Comparison of ENCODE assay signal across 15 cellular contexts in genomic region chr2:45992746-45993475, GRCh38.
A peak's percentile ranks its signal among the peaks of the same experiment; 100 is the strongest.
DNase-seq lines count a peak whose midpoint lies in the region; ATAC-seq, FAIRE-seq and TF ChIP-seq lines count a peak whose summit lies in the region.
"Had no signal": no experiment of that assay in that cellular context is flagged by ENCODE, and none has a peak within 500 bp of the region (broad histone marks: within the 10 kb centered on the region; RNA-seq: fewer than 3 reads in every experiment).

No MANE protein-coding gene starts in this region.

- H3K4me1 ChIP-seq in GM23248 (ENCODE audit: insufficient read depth) (peaks cover 23% of the 10 kb centered on the region), K562 (replicated peaks in 1 of 2; ENCODE audit: control insufficient read depth in 2 of 2, insufficient read depth in 2 of 2, low read length in 2 of 2) (no peaks in the 10 kb centered on the region), skeletal muscle satellite cell (ENCODE audit: control insufficient read depth, insufficient read depth, low read length) (peaks cover 19% of the 10 kb centered on the region)

- CTCF ChIA-PET in K562 (lab: Yijun Ruan, JAX; ENCODE audit: low intra/inter-chr PET ratio): interaction anchor here (0.7 to 2.9 kb wide), 4 partner anchors 372 to 553 kb away, joined by 3 to 36 read pairs (median 9); no protein-coding TSS in a partner anchor

- H3K27me3 ChIP-seq in GM23248 (replicated peaks; ENCODE audit: insufficient read depth) (no peaks in the 10 kb centered on the region), K562 (ENCODE audit: control insufficient read depth in 2 of 2, insufficient read depth in 2 of 2, low read length in 2 of 2) (peaks cover 0 to 26% of the 10 kb centered on the region in 2 experiments; a peak in 2 of 5 replicates), skeletal muscle satellite cell (ENCODE audit: control insufficient read depth, insufficient read depth, low read length) (no peaks in the 10 kb centered on the region)
- H3K27me3 ChIP-seq: adrenal gland, heart right ventricle, MG63, SJSA1 had no signal

- peak overlapping the region; percentile 93 for H3K27ac ChIP-seq in GM23248
- no peak overlapping the region for H3K27ac ChIP-seq in K562 (ENCODE audit: extremely low read depth, low read depth, low read length)
- H3K27ac ChIP-seq: SJSA1 had no signal

- no peak for TF ChIP-seq CTCF in K562 (IDR thresholded peaks at IDR 0.05 in 2 of 3, conservative IDR thresholded peaks at IDR 0.05 in 1 of 3; ENCODE audit: insufficient read depth in 2 of 3, low read depth in 1 of 3, low read length in 3 of 3)

- H3K79me2 ChIP-seq in GM23248 (ENCODE audit: insufficient read depth) (no peaks in the 10 kb centered on the region), K562 (ENCODE audit: control insufficient read depth, insufficient read depth, low read length) (no peaks in the 10 kb centered on the region)

- in situ Hi-C loops in GM23248 (cut with MboI) (no loop called here), K562 (cut with MboI) (loop anchor here (10.0 to 25.0 kb wide), 2 partner anchors 902 to 1319 kb away; no protein-coding TSS in a partner anchor)

- H3K4me3 ChIP-seq in GM23248: peak overlapping the region; percentile 21
- H3K4me3 ChIP-seq in K562: no peak overlapping the region
- no peak overlapping the region for H3K4me3 ChIP-seq in skeletal muscle satellite cell (ENCODE audit: low read length)
- H3K4me3 ChIP-seq: adrenal gland, heart right ventricle, MG63, SJSA1 had no signal

- no peak for ATAC-seq in K562
- peak; percentile 8 for ATAC-seq in left lobe of liver
- ATAC-seq in HG03520 (IDR thresholded peaks at IDR 0.05; ENCODE audit: unreplicated experiment): no peak
- ATAC-seq in GM18520 (IDR thresholded peaks at IDR 0.05; ENCODE audit: unreplicated experiment): no peak

- H4K20me1 ChIP-seq in GM23248 (ENCODE audit: insufficient read depth): no peaks in the 10 kb centered on the region
- no peaks in the 10 kb centered on the region for H4K20me1 ChIP-seq in K562 (replicated peaks; ENCODE audit: control insufficient read depth, insufficient read depth, low read length)

- DNase-seq in GM23248 (no peak), K562 (ENCODE audit: extremely low read depth in 1 of 4, low spot score in 3 of 4) (no peak), left lobe of liver (ENCODE audit: low spot score) (no peak), NCI-H2029 treated with DMSO at 0.1 percent for 48 hours (lab: John Stamatoyannopoulos, UW) (no peak), NCI-H2227 treated with DMSO at 0.1 percent for 48 hours (lab: John Stamatoyannopoulos, UW) (no peak)
- DNase-seq: activated B cell treated with CpG ODN at 0.5 μM for 24 hours, NCI-H524 treated with DMSO at 0.1 percent for 48 hours had no signal

- 44 to 46% methylated on average over 7 of the region's 7 CpGs for WGBS in GM23248 (ENCODE audit: low coverage in 1 of 2, low lambda C conversion rate in 2 of 2, missing lambda C conversion rate in 2 of 2), 2 experiments
- 8% methylated on average over 6 of the region's 7 CpGs for WGBS in K562 (ENCODE audit: insufficient coverage, low coverage, missing lambda C conversion rate)

- H3K9me3 ChIP-seq in GM23248 (ENCODE audit: low read depth) (no peaks in the 10 kb centered on the region), K562 (replicated peaks; ENCODE audit: control insufficient read depth, insufficient read depth, low read depth, low read length) (no peaks in the 10 kb centered on the region), skeletal muscle satellite cell (replicated peaks; ENCODE audit: low read length) (no peaks in the 10 kb centered on the region)
- H3K9me3 ChIP-seq: adrenal gland, SJSA1 had no signal

- no peak for FAIRE-seq in K562 (lab: Jason Lieb, UNC)
- FAIRE-seq: small intestine had no signal

- H3K9me2 ChIP-seq in GM23248 (ENCODE audit: insufficient read depth): no peaks in the 10 kb centered on the region

- TF ChIP-seq RAD21 in K562 (CRISPR knock-in tag; conservative IDR thresholded peaks at IDR 0.05 in 1 of 2, IDR thresholded peaks at IDR 0.05 in 1 of 2): no peak

- peaks cover 24% of the 10 kb centered on the region for H3F3A ChIP-seq in GM23248 (ENCODE audit: insufficient read depth)

- H2AFZ ChIP-seq in GM23248: no peak overlapping the region
- no peak overlapping the region for H2AFZ ChIP-seq in K562 (ENCODE audit: low read depth, low read length)

- peak overlapping the region; percentile 58 for H3K4me2 ChIP-seq in GM23248 (ENCODE audit: unreplicated experiment)
- no peak overlapping the region for H3K4me2 ChIP-seq in K562 (ENCODE audit: insufficient read depth, low read length)
- peak overlapping the region; percentile 14 for H3K4me2 ChIP-seq in skeletal muscle satellite cell (ENCODE audit: low read length)

- BruUV-seq in K562 (replicated peaks; lab: Mats Ljungman, UMichigan): no TSS peak

- peak overlapping the region; percentile 68 for H3K9ac ChIP-seq in GM23248
- H3K9ac ChIP-seq in K562 (ENCODE audit: insufficient read depth in 1 of 2, low read depth in 2 of 2, low read length in 2 of 2): no peak overlapping the region
- H3K9ac ChIP-seq in skeletal muscle satellite cell (ENCODE audit: low read depth, low read length): peak overlapping the region; percentile 60

- no peak for TF ChIP-seq EP300 in K562 (IDR thresholded peaks at IDR 0.05; ENCODE audit: low read length)

- no peaks in the 10 kb centered on the region for H3K36me3 ChIP-seq in GM23248 (ENCODE audit: low read depth)
- no peaks in the 10 kb centered on the region for H3K36me3 ChIP-seq in K562 (ENCODE audit: control insufficient read depth, insufficient read depth, low read length)
- no peaks in the 10 kb centered on the region for H3K36me3 ChIP-seq in skeletal muscle satellite cell (ENCODE audit: insufficient read depth, low read length)
- H3K36me3 ChIP-seq: adrenal gland, SJSA1 had no signal

- POLR2A ChIA-PET in K562 (lab: Yijun Ruan, JAX): interaction anchor here (0.6 kb wide), 2 partner anchors 15 to 56 kb away, joined by 3 read pairs; no protein-coding TSS in a partner anchor

- intact Hi-C loops in K562 (cut with micrococcal nuclease): loop anchor here (1.0 to 10.0 kb wide), 5 partner anchors 468 to 1332 kb away; no protein-coding TSS in a partner anchor

- H3K9me1 ChIP-seq in K562 (ENCODE audit: control insufficient read depth, insufficient read depth, low read length): no peaks in the 10 kb centered on the region

- no peak for TF ChIP-seq POLR2A in K562 (conservative IDR thresholded peaks at IDR 0.05)

TF ChIP-seq in K562, 482 proteins besides CTCF, POLR2A, EP300 and RAD21:
- TF ChIP-seq, protein P1, sequence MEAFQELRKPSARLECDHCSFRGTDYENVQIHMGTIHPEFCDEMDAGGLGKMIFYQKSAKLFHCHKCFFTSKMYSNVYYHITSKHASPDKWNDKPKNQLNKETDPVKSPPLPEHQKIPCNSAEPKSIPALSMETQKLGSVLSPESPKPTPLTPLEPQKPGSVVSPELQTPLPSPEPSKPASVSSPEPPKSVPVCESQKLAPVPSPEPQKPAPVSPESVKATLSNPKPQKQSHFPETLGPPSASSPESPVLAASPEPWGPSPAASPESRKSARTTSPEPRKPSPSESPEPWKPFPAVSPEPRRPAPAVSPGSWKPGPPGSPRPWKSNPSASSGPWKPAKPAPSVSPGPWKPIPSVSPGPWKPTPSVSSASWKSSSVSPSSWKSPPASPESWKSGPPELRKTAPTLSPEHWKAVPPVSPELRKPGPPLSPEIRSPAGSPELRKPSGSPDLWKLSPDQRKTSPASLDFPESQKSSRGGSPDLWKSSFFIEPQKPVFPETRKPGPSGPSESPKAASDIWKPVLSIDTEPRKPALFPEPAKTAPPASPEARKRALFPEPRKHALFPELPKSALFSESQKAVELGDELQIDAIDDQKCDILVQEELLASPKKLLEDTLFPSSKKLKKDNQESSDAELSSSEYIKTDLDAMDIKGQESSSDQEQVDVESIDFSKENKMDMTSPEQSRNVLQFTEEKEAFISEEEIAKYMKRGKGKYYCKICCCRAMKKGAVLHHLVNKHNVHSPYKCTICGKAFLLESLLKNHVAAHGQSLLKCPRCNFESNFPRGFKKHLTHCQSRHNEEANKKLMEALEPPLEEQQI (IDR thresholded peaks at IDR 0.05): no peak
- no peak for TF ChIP-seq TRIM25 (IDR thresholded peaks at IDR 0.05; ENCODE audit: borderline replicate concordance)
- peak; percentile 67; the same call in 1 of the 2 replicates for TF ChIP-seq ZKSCAN1 (IDR thresholded peaks at IDR 0.05; ENCODE audit: low read depth, low read length)
TF ChIP-seq in K562: peak in this region for 1.

Comparison
In these comparisons a context has a peak if more than half of its experiments do, and no peak if none do; other contexts are left out.
1. H3K9ac ChIP-seq: peak in GM23248 (single experiment) and skeletal muscle satellite cell (single experiment); none in K562 (0 of 2).